7 cellular contexts compared by ENCODE assay signal in the genomic region with DNA sequence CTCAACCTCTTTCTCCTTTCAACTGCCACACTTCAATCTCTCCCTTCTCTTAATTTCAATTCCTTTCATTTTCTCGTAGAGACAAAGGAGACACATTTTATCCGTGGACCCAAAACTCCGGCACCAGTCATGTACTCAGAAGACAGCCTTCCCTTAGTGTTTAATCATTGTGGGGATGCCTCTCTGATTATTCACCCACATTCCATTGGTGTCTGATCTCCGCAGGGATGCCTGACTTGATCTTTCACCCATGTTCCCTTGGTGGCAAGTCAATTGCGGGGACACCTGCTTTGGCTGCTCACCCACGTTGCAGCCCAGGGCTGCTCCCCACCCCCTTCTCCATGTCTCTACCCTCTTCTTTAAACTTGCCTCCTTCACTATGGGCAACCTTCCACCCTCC.
A peak's percentile ranks its signal among the peaks of the same experiment; 100 is the strongest.
DNase-seq lines count a peak whose midpoint lies in the region; ATAC-seq, FAIRE-seq and TF ChIP-seq lines count a peak whose summit lies in the region.
"Not testable (repeated sequence)": the region's sequence is repeated elsewhere in the genome, so short reads cannot be mapped to it uniquely, and the experiment has no call there.

No MANE protein-coding gene starts in this region.

- DNase-seq in A549 (ENCODE audit: low read depth in 1 of 2, low spot score in 1 of 2) (peak in 1 of 2 experiments; percentile 33), ELR (ENCODE audit: low read depth) (peak; percentile 45), LHCN-M2 (ENCODE audit: low read depth) (peak; percentile 90), SJSA1 (ENCODE audit: low read depth in 1 of 2, low spot score in 2 of 2) (peak; percentile 19 to 47), astrocyte of the hippocampus (ENCODE audit: low read depth, low spot score) (peak; percentile 3), glomerular visceral epithelial cell (ENCODE audit: extremely low spot score) (peak; percentile 75)
- DNase-seq in neural crest cell (ENCODE audit: low read depth, low spot score): not testable (repeated sequence)

- peaks cover 12% of the 10 kb centered on the region for H3K4me1 ChIP-seq in A549
- H3K4me1 ChIP-seq in SJSA1 (replicated peaks): not testable (repeated sequence)

- not testable (repeated sequence) for TF ChIP-seq POLR2A in A549 (IDR thresholded peaks at IDR 0.05; ENCODE audit: low read length)

- FAIRE-seq in A549 (lab: Jason Lieb, UNC): not testable (repeated sequence)

- not testable (repeated sequence) for H3K9me3 Mint-ChIP-seq in neural crest cell

- H3K27ac Mint-ChIP-seq in neural crest cell (ENCODE audit: unreplicated experiment): peak overlapping the region; percentile 43

- H3K4me1 Mint-ChIP-seq in neural crest cell: not testable (repeated sequence)

- H3K27ac ChIP-seq in A549: peak overlapping the region; percentile 43 to 81; a peak in 5 of 6 replicates
- H3K27ac ChIP-seq in SJSA1: not testable (repeated sequence)

- not testable (repeated sequence) for H3K36me3 ChIP-seq in SJSA1

- peak overlapping the region; percentile 65 for H3K4me2 ChIP-seq in A549

- not testable (repeated sequence) for TF ChIP-seq CTCF in A549 (IDR thresholded peaks at IDR 0.05); neural crest cell (conservative IDR thresholded peaks at IDR 0.05)

- not testable (repeated sequence) for H3K27me3 ChIP-seq in SJSA1 (replicated peaks)

- TF ChIP-seq EP300 in A549 (IDR thresholded peaks at IDR 0.05): not testable (repeated sequence)

- 12% methylated on average over 6 of the region's 6 CpGs for WGBS in A549 (ENCODE audit: missing lambda C conversion rate)

- CTCF ChIA-PET in A549 (lab: Yijun Ruan, JAX): not testable (repeated sequence)

- TF ChIP-seq RAD21 in A549 (conservative IDR thresholded peaks at IDR 0.05 in 1 of 2, IDR thresholded peaks at IDR 0.05 in 1 of 2): not testable (repeated sequence)

- not testable (repeated sequence) for H3K4me3 Mint-ChIP-seq in neural crest cell

- not testable (repeated sequence) for H3K9me3 ChIP-seq in A549; SJSA1 (replicated peaks)

- not testable (repeated sequence) for H3K4me3 ChIP-seq in A549, SJSA1

- not testable (repeated sequence) for H3K36me3 Mint-ChIP-seq in neural crest cell (ENCODE audit: low read depth)

- POLR2A ChIA-PET in A549 (lab: Yijun Ruan, JAX): not testable (repeated sequence)

- H3K27me3 Mint-ChIP-seq in neural crest cell (ENCODE audit: low read depth): not testable (repeated sequence)

- ATAC-seq in A549: not testable (repeated sequence)

TF ChIP-seq in A549, 52 proteins besides CTCF, POLR2A, EP300 and RAD21:
- not testable (repeated sequence) for TF ChIP-seq FOSL2 (IDR thresholded peaks at IDR 0.05)
- peak; percentile 26; the same call in 1 of the 2 replicates for TF ChIP-seq FOSL2 (CRISPR knock-in tag; IDR thresholded peaks at IDR 0.05)
- 0 out of 5 replicates have a peak, but pooled peaks of 1 of the 2 experiments have one; percentile 16 for TF ChIP-seq JUN (IDR thresholded peaks at IDR 0.05)
